Comparison of ENCODE assay signal across 14 cellular contexts in the genomic region with DNA sequence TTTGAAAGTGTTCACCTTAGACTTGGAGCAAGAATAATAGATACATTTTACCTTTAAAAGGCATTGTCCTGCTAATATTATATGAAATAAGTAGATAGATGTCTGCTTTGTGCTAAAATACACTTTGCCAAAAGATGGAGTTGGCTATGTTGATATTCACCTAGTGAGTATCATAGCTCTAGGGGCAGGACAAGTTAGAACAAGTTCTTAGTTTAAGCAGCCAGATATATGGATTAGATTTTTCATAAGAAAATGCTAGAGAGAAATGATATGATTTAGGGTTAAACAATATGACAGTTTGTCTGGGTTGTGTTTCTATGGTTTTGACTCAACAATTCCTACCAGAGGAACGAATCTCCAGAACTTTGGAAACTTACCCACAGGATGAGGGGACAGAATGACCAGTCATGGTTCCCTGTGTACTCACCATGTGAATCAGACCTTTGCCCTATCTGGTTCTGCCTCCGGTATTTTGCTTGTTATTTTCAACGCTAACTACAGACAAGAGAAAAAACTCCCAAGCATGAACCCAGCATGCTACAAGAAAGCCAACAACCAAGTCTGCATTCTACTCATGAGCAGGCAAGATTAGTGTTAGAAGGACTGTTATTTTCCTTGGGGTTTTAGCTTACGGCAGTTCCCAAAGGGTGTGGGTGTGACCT. TPM values are rescaled to one million over a fixed set of nuclear protein-coding genes. Genes with fewer than 3 reads are reported as not detected.
DNase-seq lines count a peak whose midpoint lies in the region; ATAC-seq, FAIRE-seq and TF ChIP-seq lines count a peak whose summit lies in the region.
"Had no signal": no experiment of that assay in that cellular context is flagged by ENCODE, and none has a peak within 500 bp of the region (broad histone marks: within the 10 kb centered on the region; RNA-seq: fewer than 3 reads in every experiment).

No MANE protein-coding gene starts in this region.

- peak overlapping the region; percentile 97 for H3K27ac Mint-ChIP-seq in activated naive CD4-positive, alpha-beta T cell treated with anti-CD3 and anti-CD28 coated beads for 36 hours
- H3K27ac Mint-ChIP-seq: nephron progenitor cell had no signal

- no peak overlapping the region for H3K27ac ChIP-seq in RWPE2 (ENCODE audit: poor library complexity, severe bottlenecking)
- no peak overlapping the region for H3K27ac ChIP-seq in GM12878 (ENCODE audit: control insufficient read depth, insufficient read depth)
- H3K27ac ChIP-seq: colonic mucosa had no signal

- BruUV-seq in GM12878 (replicated peaks; lab: Mats Ljungman, UMichigan): no TSS peak

- H3K79me2 ChIP-seq in GM12878 (ENCODE audit: control insufficient read depth, insufficient read depth, low read length): no peaks in the 10 kb centered on the region

- CTCF ChIA-PET in activated naive CD4-positive, alpha-beta T cell treated with anti-CD3 and anti-CD28 coated beads for 36 hours (lab: Charles Lee): interaction anchor here (0.6 to 4.4 kb wide), 4 partner anchors 17 to 128 kb away, joined by 3 to 71 read pairs (median 25); no protein-coding TSS in a partner anchor
- CTCF ChIA-PET in GM12878 (lab: Yijun Ruan, JAX): interaction anchor here (1.7 to 5.6 kb wide), 2 partner anchors 35 to 128 kb away, joined by 4 to 78 read pairs; no protein-coding TSS in a partner anchor

- RAD21 ChIA-PET in GM12878 (lab: Charles Lee; ENCODE audit: unreplicated experiment): interaction anchor here (1.0 to 2.2 kb wide), 2 partner anchors 124 to 128 kb away, joined by 5 to 24 read pairs; no protein-coding TSS in a partner anchor

- in situ Hi-C loops in GM12878 (cut with MboI): no loop called here

- no peak overlapping the region for H3K4me2 ChIP-seq in GM12878 (ENCODE audit: control insufficient read depth, insufficient read depth)

- intact Hi-C loops in activated naive CD4-positive, alpha-beta T cell treated with anti-CD3 and anti-CD28 coated beads for 36 hours (cut with micrococcal nuclease): loop anchor here (1.0 to 10.0 kb wide), 8 partner anchors 34 to 950 kb away; a partner anchor contains a TSS
- intact Hi-C loops in GM12878 (cut with micrococcal nuclease; ENCODE audit: unreplicated experiment) (loop anchor here (5.0 kb wide), 1 partner anchor 32 kb away; no protein-coding TSS in a partner anchor), sciatic nerve (cut with DNase I) (no loop called here)

- no peaks in the 10 kb centered on the region for H4K20me1 ChIP-seq in GM12878 (ENCODE audit: control insufficient read depth, insufficient read depth)

- no peak for FAIRE-seq in GM12878 (lab: Jason Lieb, UNC)

- no peak for TF ChIP-seq EP300 in GM12878 (IDR thresholded peaks at IDR 0.05; ENCODE audit: borderline replicate concordance in 1 of 2, control insufficient read depth in 1 of 2, low read depth in 2 of 2, low read length in 2 of 2)

- H3K4me1 ChIP-seq in RWPE2 (ENCODE audit: insufficient read depth, poor library complexity, severe bottlenecking): peaks cover 7% of the 10 kb centered on the region
- H3K4me1 ChIP-seq in GM12878 (ENCODE audit: control insufficient read depth, insufficient read depth, low read length): peaks cover 5% of the 10 kb centered on the region; the same call in 1 of the 2 replicates
- H3K4me1 ChIP-seq: colonic mucosa had no signal

- peak; percentile 48; the same call in 1 of the 3 replicates for ATAC-seq in RWPE2 (ENCODE audit: low read depth)
- ATAC-seq in GM12878: peak; percentile 10; the same call in 2 of the 3 replicates
- ATAC-seq in sciatic nerve: peak; percentile 15
- ATAC-seq: Panc1 had no signal

- H3K4me3 ChIP-seq in RWPE2 (ENCODE audit: severe bottlenecking) (no peak overlapping the region), GM12878 (no peak overlapping the region)
- H3K4me3 ChIP-seq: colonic mucosa had no signal

- no peaks in the 10 kb centered on the region for H3K27me3 ChIP-seq in RWPE2 (ENCODE audit: insufficient read depth, poor library complexity, severe bottlenecking)
- no peaks in the 10 kb centered on the region; a peak in 1 of 4 replicates for H3K27me3 ChIP-seq in GM12878 (replicated peaks in 1 of 2; ENCODE audit: control insufficient read depth in 2 of 2, insufficient read depth in 2 of 2, low read length in 1 of 2)
- H3K27me3 ChIP-seq: colonic mucosa had no signal

- peaks cover 45% of the 10 kb centered on the region for H3K4me1 Mint-ChIP-seq in activated naive CD4-positive, alpha-beta T cell treated with anti-CD3 and anti-CD28 coated beads for 36 hours (ENCODE audit: low read depth)

- DNase-seq in activated naive CD4-positive, alpha-beta T cell treated with anti-CD3 and anti-CD28 coated beads for 36 hours: peak; percentile 41
- no peak for DNase-seq in activated naive CD4-positive, alpha-beta T cell (lab: John Stamatoyannopoulos, UW)
- DNase-seq in RWPE2 (ENCODE audit: low spot score) (no peak), GM12878 (ENCODE audit: low read depth, low spot score) (no peak), sciatic nerve (ENCODE audit: low spot score) (no peak), NCI-H69 (lab: John Stamatoyannopoulos, UW) (no peak), DMS114 treated with DMSO at 0.1 percent for 48 hours (lab: John Stamatoyannopoulos, UW; ENCODE audit: unreplicated experiment) (no peak)
- DNase-seq in stimulated activated naive CD4-positive, alpha-beta T cell treated with Interleukin-2 at 50 U/mL for 16 hours (lab: John Stamatoyannopoulos, UW): no peak
- DNase-seq: colonic mucosa, EL, NCI-H2107, nephron progenitor cell had no signal

- H3K27me3 Mint-ChIP-seq in activated naive CD4-positive, alpha-beta T cell treated with anti-CD3 and anti-CD28 coated beads for 36 hours (ENCODE audit: low read depth): no peaks in the 10 kb centered on the region

- no peak for TF ChIP-seq RAD21 in GM12878 (IDR thresholded peaks at IDR 0.05; ENCODE audit: insufficient read depth, low read depth, low read length)

- TF ChIP-seq CTCF in RWPE2 (IDR thresholded peaks at IDR 0.05; ENCODE audit: poor library complexity, severe bottlenecking) (no peak), GM12878 (IDR thresholded peaks at IDR 0.05 in 2 of 3, conservative IDR thresholded peaks at IDR 0.05 in 1 of 3; ENCODE audit: control insufficient read depth in 2 of 3, extremely low read depth in 1 of 3, insufficient read depth in 1 of 3, low read depth in 3 of 3, low read length in 3 of 3) (no peak)

- H3K36me3 ChIP-seq in RWPE2 (ENCODE audit: low read depth) (no peaks in the 10 kb centered on the region), GM12878 (ENCODE audit: control insufficient read depth in 2 of 2, insufficient read depth in 2 of 2, low read length in 1 of 2) (no peaks in the 10 kb centered on the region)
- H3K36me3 ChIP-seq: colonic mucosa had no signal

- H3K9me3 ChIP-seq in RWPE2 (ENCODE audit: severe bottlenecking): no peaks in the 10 kb centered on the region
- H3K9me3 ChIP-seq in GM12878 (replicated peaks; ENCODE audit: control insufficient read depth, insufficient read depth, low read length): no peaks in the 10 kb centered on the region
- H3K9me3 ChIP-seq: colonic mucosa had no signal

- H3K9me3 Mint-ChIP-seq in activated naive CD4-positive, alpha-beta T cell treated with anti-CD3 and anti-CD28 coated beads for 36 hours: no peaks in the 10 kb centered on the region
- H3K9me3 Mint-ChIP-seq: nephron progenitor cell had no signal

- peaks cover 19% of the 10 kb centered on the region for H3K36me3 Mint-ChIP-seq in activated naive CD4-positive, alpha-beta T cell treated with anti-CD3 and anti-CD28 coated beads for 36 hours (ENCODE audit: low read depth)

- 12% methylated on average over 4 of the region's 4 CpGs for WGBS in GM12878 (ENCODE audit: insufficient coverage, insufficient replicate concordance, low lambda C conversion rate, missing lambda C conversion rate)

- H3K9ac ChIP-seq in GM12878 (ENCODE audit: control insufficient read depth, insufficient read depth, low read length): no peak overlapping the region

- H2AFZ ChIP-seq in GM12878 (ENCODE audit: control insufficient read depth, low read depth, low read length): peak overlapping the region; percentile 20

- peak overlapping the region; percentile 94 for H3K4me3 Mint-ChIP-seq in activated naive CD4-positive, alpha-beta T cell treated with anti-CD3 and anti-CD28 coated beads for 36 hours
- H3K4me3 Mint-ChIP-seq: nephron progenitor cell had no signal

- SMC1A ChIA-PET in GM12878 (lab: Charles Lee; ENCODE audit: uncharacterized antibody, unreplicated experiment): interaction anchor here (1.1 kb wide), 1 partner anchor 110 kb away, joined by 3 read pairs; no protein-coding TSS in a partner anchor

- TF ChIP-seq POLR2A in GM12878 (IDR thresholded peaks at IDR 0.05; ENCODE audit: low read depth, low read length): no peak

- POLR2A ChIA-PET in GM12878 (lab: Charles Lee): no interaction called here

RNA-seq across cellular contexts. Expression of a gene that starts 1.7 kb away (rescaled TPM):
- total RNA-seq in activated naive CD4-positive, alpha-beta T cell treated with anti-CD3 and anti-CD28 coated beads for 36 hours: 10 to 100 TPM; 58.6 to 59.1 TPM
- total RNA-seq in GM12878 (2013; cell fraction: nucleolus; rRNA removed): not detected in 2 replicates
- total RNA-seq in GM12878 (2014; rRNA removed) (under 0.01 and 0.22 TPM in 2 replicates), GM12878 (2014; rRNA removed; fragmentation: Illumina TruSeq; extraction: Trizol) (0.09 and 0.18 TPM in 2 replicates), GM12878 (2021) (0.29 and 0.72 TPM in 2 replicates), sciatic nerve (1.8 TPM)
- polyA plus RNA-seq in GM12878 (2011; ENCODE audit: low read depth): not detected
- polyA plus RNA-seq in GM12878 (2011; rRNA removed) (3.8 and 4.9 TPM in 2 replicates), GM12878 (2014; fragmentation: Illumina TruSeq; extraction: Trizol) (0.40 and 0.54 TPM in 2 replicates), GM12878 (2014; fragmentation: Nextera tagmentation; extraction: Ambion mirVana) (under 1 TPM; 0.29 to 0.46 TPM), GM12878 (2014; rRNA removed) (0.09 and 0.47 TPM in 2 replicates), GM12878 (2016; fragmentation: Nextera tagmentation; extraction: Ambion mirVana) (under 1 TPM; 0.13 to 0.35 TPM)
- polyA plus RNA-seq in GM12878 (2011; cell fraction: cytosol; rRNA removed): 2.1 and 3.1 TPM in 2 replicates
- 5.9 and 8.1 TPM in 2 replicates for polyA plus RNA-seq in GM12878 (2011; cell fraction: nucleus; rRNA removed)
- 0.12 and 0.15 TPM in 2 replicates for polyA plus RNA-seq in GM12878 (2012)
- polyA minus RNA-seq in GM12878 (2011; rRNA and poly(A)+ RNA removed): 3.3 and 4.9 TPM in 2 replicates
- 1.9 and 3.3 TPM in 2 replicates for polyA minus RNA-seq in GM12878 (2011; cell fraction: cytosol; rRNA and poly(A)+ RNA removed)
- 4.5 and 4.7 TPM in 2 replicates for polyA minus RNA-seq in GM12878 (2011; cell fraction: nucleus; rRNA and poly(A)+ RNA removed)
- total RNA-seq: kidney epithelial cell had no signal

RNA-seq across cellular contexts. Expression of a gene that starts 45.3 kb away (rescaled TPM):
- total RNA-seq in activated naive CD4-positive, alpha-beta T cell treated with anti-CD3 and anti-CD28 coated beads for 36 hours: 1 to 10 TPM; 2.4 to 2.6 TPM
- not detected in 2 replicates for total RNA-seq in GM12878 (2013; cell fraction: nucleolus; rRNA removed)
- total RNA-seq in GM12878 (2014; rRNA removed) (not detected in 2 replicates), GM12878 (2014; rRNA removed; fragmentation: Illumina TruSeq; extraction: Trizol) (0.04 TPM in 1 of 2 replicates, not detected in the other), GM12878 (2021) (not detected in 2 replicates), sciatic nerve (21.0 TPM)
- polyA plus RNA-seq in GM12878 (2011; ENCODE audit: low read depth): not detected
- polyA plus RNA-seq in GM12878 (2011; rRNA removed) (0.23 and 0.40 TPM in 2 replicates), GM12878 (2014; fragmentation: Illumina TruSeq; extraction: Trizol) (0.06 TPM in 1 of 2 replicates, not detected in the other), GM12878 (2014; fragmentation: Nextera tagmentation; extraction: Ambion mirVana) (not detected), GM12878 (2014; rRNA removed) (not detected in 2 replicates), GM12878 (2016; fragmentation: Nextera tagmentation; extraction: Ambion mirVana) (not detected)
- 0.10 and 0.19 TPM in 2 replicates for polyA plus RNA-seq in GM12878 (2011; cell fraction: cytosol; rRNA removed)
- 0.31 and 0.84 TPM in 2 replicates for polyA plus RNA-seq in GM12878 (2011; cell fraction: nucleus; rRNA removed)
- polyA plus RNA-seq in GM12878 (2012): not detected in 2 replicates
- polyA minus RNA-seq in GM12878 (2011; rRNA and poly(A)+ RNA removed): 0.36 TPM in 1 of 2 replicates, not detected in the other
- polyA minus RNA-seq in GM12878 (2011; cell fraction: cytosol; rRNA and poly(A)+ RNA removed): not detected in 2 replicates
- polyA minus RNA-seq in GM12878 (2011; cell fraction: nucleus; rRNA and poly(A)+ RNA removed): 0.29 and 0.48 TPM in 2 replicates
- total RNA-seq: kidney epithelial cell had no signal

Comparison
In these comparisons a context has a peak if more than half of its experiments do, and no peak if none do; other contexts are left out.
1. RNA of a gene that starts 1.7 kb away (total RNA-seq): 58.6 to 59.1 TPM in activated naive CD4-positive, alpha-beta T cell treated with anti-CD3 and anti-CD28 coated beads for 36 hours; 1.8 TPM in sciatic nerve (single experiment) and under 0.01 to 0.72 TPM in GM12878; every median in the first group is over 10 times any median in the second.
2. Peak in every context shown above with its lines, with median percentiles within 50 percentile points of each other: ATAC-seq.